ENCODE assay signal across 1 cellular context in the genomic region with DNA sequence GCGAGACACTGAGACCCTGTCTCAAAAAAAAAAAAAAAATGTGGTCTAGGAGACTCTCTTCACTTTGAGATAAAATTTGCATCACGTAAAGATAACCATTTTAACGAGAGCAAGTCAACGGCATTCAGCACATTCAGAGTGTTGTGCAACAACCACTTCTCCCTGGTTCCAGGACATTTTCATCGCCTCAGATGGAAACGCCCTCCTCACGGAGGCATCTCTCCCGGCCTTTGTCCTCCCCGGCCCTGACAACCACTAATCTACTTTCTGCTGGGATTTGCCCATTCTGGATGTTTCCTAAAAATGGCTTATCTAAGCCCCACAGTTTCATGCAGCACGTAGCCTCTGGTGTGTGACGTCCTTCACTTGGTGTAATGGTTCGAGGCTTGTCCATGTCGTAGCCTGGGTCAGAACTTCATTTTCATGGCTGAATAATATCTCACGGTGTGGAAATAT.
TF ChIP-seq lines count a peak whose summit lies in the region.

No MANE protein-coding gene starts in this region.

TF ChIP-seq in K562, 482 proteins besides CTCF, POLR2A, EP300 and RAD21 (continued from another document and continues in another):
- TF ChIP-seq SAP30 (IDR thresholded peaks at IDR 0.05; ENCODE audit: borderline replicate concordance, insufficient read depth, low read depth, low read length, poor library complexity, severe bottlenecking) (no peak), TOE1 (IDR thresholded peaks at IDR 0.05; ENCODE audit: borderline replicate concordance) (no peak), TOE1 (CRISPR knock-in tag; IDR thresholded peaks at IDR 0.05; ENCODE audit: borderline replicate concordance, low read depth) (no peak), FOXK2 (conservative IDR thresholded peaks at IDR 0.05 in 1 of 2, IDR thresholded peaks at IDR 0.05 in 1 of 2; ENCODE audit: low read depth in 2 of 2) (peak in 1 of 2 experiments; percentile 26; a peak in 2 of 4 replicates), SIRT6 (IDR thresholded peaks at IDR 0.05; ENCODE audit: low read depth, low read length) (no peak), TGIF2 (CRISPR knock-in tag; IDR thresholded peaks at IDR 0.05) (no peak), ELF4 (CRISPR knock-in tag; IDR thresholded peaks at IDR 0.05) (no peak), ESRRA (IDR thresholded peaks at IDR 0.05; ENCODE audit: borderline replicate concordance, low read depth) (no peak; the same call in 1 of the 2 replicates), MTA3 (IDR thresholded peaks at IDR 0.05; ENCODE audit: borderline replicate concordance) (0 out of 2 replicates have a peak, but pooled peaks have one; percentile 29), ZNF76 (CRISPR knock-in tag; IDR thresholded peaks at IDR 0.05; ENCODE audit: borderline replicate concordance) (peak; percentile 72; the same call in 1 of the 2 replicates), SMAD2 (IDR thresholded peaks at IDR 0.05; ENCODE audit: low read depth, low read length) (no peak), RBM14 (IDR thresholded peaks at IDR 0.05; ENCODE audit: borderline replicate concordance, insufficient read depth, low read depth, low read length) (no peak), ZNF282 (CRISPR knock-in tag; IDR thresholded peaks at IDR 0.05) (no peak), ZNF224 (CRISPR knock-in tag; IDR thresholded peaks at IDR 0.05) (no peak), ARNT (IDR thresholded peaks at IDR 0.05) (peak; percentile 26 to 73; a peak in 1 of 4 replicates), TEAD2 (tag; IDR thresholded peaks at IDR 0.05) (no peak), SAFB2 (IDR thresholded peaks at IDR 0.05; ENCODE audit: borderline replicate concordance, low read depth, low read length, severe bottlenecking) (no peak), HNRNPK (IDR thresholded peaks at IDR 0.05; ENCODE audit: low read depth, low read length, poor library complexity, severe bottlenecking) (no peak), LARP7 (IDR thresholded peaks at IDR 0.05) (no peak), FUS (optimal IDR thresholded peaks at IDR 0.05; ENCODE audit: low read depth, low read length) (no peak), CHCHD3 (CRISPR knock-in tag; IDR thresholded peaks at IDR 0.05) (no peak), MYC (IDR thresholded peaks at IDR 0.05; ENCODE audit: low read depth, low read length) (no peak), MYC (CRISPR knock-in tag; IDR thresholded peaks at IDR 0.05; ENCODE audit: borderline replicate concordance, low read depth) (no peak), NONO (IDR thresholded peaks at IDR 0.05; ENCODE audit: low read depth in 2 of 2, low read length in 1 of 2) (no peak), RUNX1 (IDR thresholded peaks at IDR 0.05; ENCODE audit: low read depth) (no peak), ZNF311 (CRISPR knock-in tag; IDR thresholded peaks at IDR 0.05) (no peak), ZNF134 (CRISPR knock-in tag; conservative IDR thresholded peaks at IDR 0.05) (no peak), ZNF444 (CRISPR knock-in tag; IDR thresholded peaks at IDR 0.05) (no peak), HCFC1 (IDR thresholded peaks at IDR 0.05; ENCODE audit: low read depth, low read length) (no peak), ZNF124 (CRISPR knock-in tag; IDR thresholded peaks at IDR 0.05) (no peak), ZNF830 (CRISPR knock-in tag; IDR thresholded peaks at IDR 0.05) (no peak), ZNF77 (CRISPR knock-in tag; IDR thresholded peaks at IDR 0.05) (no peak), TARDBP (IDR thresholded peaks at IDR 0.05) (no peak), ZNF146 (CRISPR knock-in tag; IDR thresholded peaks at IDR 0.05; ENCODE audit: unreplicated experiment) (peak; percentile 95), IRF2 (CRISPR knock-in tag; IDR thresholded peaks at IDR 0.05) (no peak), ZNF175 (CRISPR knock-in tag; IDR thresholded peaks at IDR 0.05; ENCODE audit: low read depth) (no peak), HOXB6 (CRISPR knock-in tag; IDR thresholded peaks at IDR 0.05; ENCODE audit: borderline replicate concordance) (no peak), MAFG (tag; conservative IDR thresholded peaks at IDR 0.05) (no peak), TRIM24 (IDR thresholded peaks at IDR 0.05) (peak in 1 of 2 experiments; percentile 62; a peak in 2 of 4 replicates), NCOA6 (IDR thresholded peaks at IDR 0.05) (no peak), TRIM28 (IDR thresholded peaks at IDR 0.05) (no peak), KLF1 (tag; IDR thresholded peaks at IDR 0.05) (peak; percentile 72; the same call in 1 of the 2 replicates), THRAP3 (IDR thresholded peaks at IDR 0.05; ENCODE audit: borderline replicate concordance) (no peak), MEIS2 (IDR thresholded peaks at IDR 0.05; ENCODE audit: partially characterized antibody) (peak; percentile 33), ZNF431 (CRISPR knock-in tag; IDR thresholded peaks at IDR 0.05) (no peak), ETV5 (CRISPR knock-in tag; IDR thresholded peaks at IDR 0.05; ENCODE audit: low read depth) (no peak), ELF2 (CRISPR knock-in tag; IDR thresholded peaks at IDR 0.05) (no peak), DMBX1 (CRISPR knock-in tag; IDR thresholded peaks at IDR 0.05; ENCODE audit: borderline replicate concordance) (0 out of 2 replicates have a peak, but pooled peaks have one; percentile 36), CHD2 (IDR thresholded peaks at IDR 0.05; ENCODE audit: low read depth, low read length) (no peak), HNRNPL (IDR thresholded peaks at IDR 0.05; ENCODE audit: low read depth, low read length) (no peak), CBFA2T3 (IDR thresholded peaks at IDR 0.05) (peak; percentile 85), POLR2G (IDR thresholded peaks at IDR 0.05; ENCODE audit: low read depth, low read length) (no peak), SRSF9 (IDR thresholded peaks at IDR 0.05; ENCODE audit: borderline replicate concordance, low read depth, low read length) (no peak)
- TF ChIP-seq, protein P1, sequence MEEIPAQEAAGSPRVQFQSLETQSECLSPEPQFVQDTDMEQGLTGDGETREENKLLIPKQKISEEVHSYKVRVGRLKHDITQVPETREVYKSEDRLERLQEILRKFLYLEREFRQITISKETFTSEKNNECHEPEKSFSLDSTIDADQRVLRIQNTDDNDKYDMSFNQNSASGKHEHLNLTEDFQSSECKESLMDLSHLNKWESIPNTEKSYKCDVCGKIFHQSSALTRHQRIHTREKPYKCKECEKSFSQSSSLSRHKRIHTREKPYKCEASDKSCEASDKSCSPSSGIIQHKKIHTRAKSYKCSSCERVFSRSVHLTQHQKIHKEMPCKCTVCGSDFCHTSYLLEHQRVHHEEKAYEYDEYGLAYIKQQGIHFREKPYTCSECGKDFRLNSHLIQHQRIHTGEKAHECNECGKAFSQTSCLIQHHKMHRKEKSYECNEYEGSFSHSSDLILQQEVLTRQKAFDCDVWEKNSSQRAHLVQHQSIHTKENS (CRISPR knock-in tag; IDR thresholded peaks at IDR 0.05) = no peak
- TF ChIP-seq, protein P2, sequence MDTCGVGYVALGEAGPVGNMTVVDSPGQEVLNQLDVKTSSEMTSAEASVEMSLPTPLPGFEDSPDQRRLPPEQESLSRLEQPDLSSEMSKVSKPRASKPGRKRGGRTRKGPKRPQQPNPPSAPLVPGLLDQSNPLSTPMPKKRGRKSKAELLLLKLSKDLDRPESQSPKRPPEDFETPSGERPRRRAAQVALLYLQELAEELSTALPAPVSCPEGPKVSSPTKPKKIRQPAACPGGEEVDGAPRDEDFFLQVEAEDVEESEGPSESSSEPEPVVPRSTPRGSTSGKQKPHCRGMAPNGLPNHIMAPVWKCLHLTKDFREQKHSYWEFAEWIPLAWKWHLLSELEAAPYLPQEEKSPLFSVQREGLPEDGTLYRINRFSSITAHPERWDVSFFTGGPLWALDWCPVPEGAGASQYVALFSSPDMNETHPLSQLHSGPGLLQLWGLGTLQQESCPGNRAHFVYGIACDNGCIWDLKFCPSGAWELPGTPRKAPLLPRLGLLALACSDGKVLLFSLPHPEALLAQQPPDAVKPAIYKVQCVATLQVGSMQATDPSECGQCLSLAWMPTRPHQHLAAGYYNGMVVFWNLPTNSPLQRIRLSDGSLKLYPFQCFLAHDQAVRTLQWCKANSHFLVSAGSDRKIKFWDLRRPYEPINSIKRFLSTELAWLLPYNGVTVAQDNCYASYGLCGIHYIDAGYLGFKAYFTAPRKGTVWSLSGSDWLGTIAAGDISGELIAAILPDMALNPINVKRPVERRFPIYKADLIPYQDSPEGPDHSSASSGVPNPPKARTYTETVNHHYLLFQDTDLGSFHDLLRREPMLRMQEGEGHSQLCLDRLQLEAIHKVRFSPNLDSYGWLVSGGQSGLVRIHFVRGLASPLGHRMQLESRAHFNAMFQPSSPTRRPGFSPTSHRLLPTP (IDR thresholded peaks at IDR 0.05; ENCODE audit: borderline replicate concordance, extremely low read depth, insufficient read length) = peak; percentile 48
- TF ChIP-seq, protein P3, sequence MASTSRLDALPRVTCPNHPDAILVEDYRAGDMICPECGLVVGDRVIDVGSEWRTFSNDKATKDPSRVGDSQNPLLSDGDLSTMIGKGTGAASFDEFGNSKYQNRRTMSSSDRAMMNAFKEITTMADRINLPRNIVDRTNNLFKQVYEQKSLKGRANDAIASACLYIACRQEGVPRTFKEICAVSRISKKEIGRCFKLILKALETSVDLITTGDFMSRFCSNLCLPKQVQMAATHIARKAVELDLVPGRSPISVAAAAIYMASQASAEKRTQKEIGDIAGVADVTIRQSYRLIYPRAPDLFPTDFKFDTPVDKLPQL (IDR thresholded peaks at IDR 0.05; ENCODE audit: extremely low read depth, insufficient read length) = no peak
- TF ChIP-seq, protein P4, sequence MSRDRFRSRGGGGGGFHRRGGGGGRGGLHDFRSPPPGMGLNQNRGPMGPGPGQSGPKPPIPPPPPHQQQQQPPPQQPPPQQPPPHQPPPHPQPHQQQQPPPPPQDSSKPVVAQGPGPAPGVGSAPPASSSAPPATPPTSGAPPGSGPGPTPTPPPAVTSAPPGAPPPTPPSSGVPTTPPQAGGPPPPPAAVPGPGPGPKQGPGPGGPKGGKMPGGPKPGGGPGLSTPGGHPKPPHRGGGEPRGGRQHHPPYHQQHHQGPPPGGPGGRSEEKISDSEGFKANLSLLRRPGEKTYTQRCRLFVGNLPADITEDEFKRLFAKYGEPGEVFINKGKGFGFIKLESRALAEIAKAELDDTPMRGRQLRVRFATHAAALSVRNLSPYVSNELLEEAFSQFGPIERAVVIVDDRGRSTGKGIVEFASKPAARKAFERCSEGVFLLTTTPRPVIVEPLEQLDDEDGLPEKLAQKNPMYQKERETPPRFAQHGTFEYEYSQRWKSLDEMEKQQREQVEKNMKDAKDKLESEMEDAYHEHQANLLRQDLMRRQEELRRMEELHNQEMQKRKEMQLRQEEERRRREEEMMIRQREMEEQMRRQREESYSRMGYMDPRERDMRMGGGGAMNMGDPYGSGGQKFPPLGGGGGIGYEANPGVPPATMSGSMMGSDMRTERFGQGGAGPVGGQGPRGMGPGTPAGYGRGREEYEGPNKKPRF (IDR thresholded peaks at IDR 0.05; ENCODE audit: low read depth, low read length) = no peak
- TF ChIP-seq, protein P5, sequence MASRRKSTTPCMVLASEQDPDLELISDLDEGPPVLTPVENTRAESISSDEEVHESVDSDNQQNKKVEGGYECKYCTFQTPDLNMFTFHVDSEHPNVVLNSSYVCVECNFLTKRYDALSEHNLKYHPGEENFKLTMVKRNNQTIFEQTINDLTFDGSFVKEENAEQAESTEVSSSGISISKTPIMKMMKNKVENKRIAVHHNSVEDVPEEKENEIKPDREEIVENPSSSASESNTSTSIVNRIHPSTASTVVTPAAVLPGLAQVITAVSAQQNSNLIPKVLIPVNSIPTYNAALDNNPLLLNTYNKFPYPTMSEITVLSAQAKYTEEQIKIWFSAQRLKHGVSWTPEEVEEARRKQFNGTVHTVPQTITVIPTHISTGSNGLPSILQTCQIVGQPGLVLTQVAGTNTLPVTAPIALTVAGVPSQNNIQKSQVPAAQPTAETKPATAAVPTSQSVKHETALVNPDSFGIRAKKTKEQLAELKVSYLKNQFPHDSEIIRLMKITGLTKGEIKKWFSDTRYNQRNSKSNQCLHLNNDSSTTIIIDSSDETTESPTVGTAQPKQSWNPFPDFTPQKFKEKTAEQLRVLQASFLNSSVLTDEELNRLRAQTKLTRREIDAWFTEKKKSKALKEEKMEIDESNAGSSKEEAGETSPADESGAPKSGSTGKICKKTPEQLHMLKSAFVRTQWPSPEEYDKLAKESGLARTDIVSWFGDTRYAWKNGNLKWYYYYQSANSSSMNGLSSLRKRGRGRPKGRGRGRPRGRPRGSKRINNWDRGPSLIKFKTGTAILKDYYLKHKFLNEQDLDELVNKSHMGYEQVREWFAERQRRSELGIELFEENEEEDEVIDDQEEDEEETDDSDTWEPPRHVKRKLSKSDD (conservative IDR thresholded peaks at IDR 0.05; ENCODE audit: low read length) = no peak
- TF ChIP-seq, protein P6, sequence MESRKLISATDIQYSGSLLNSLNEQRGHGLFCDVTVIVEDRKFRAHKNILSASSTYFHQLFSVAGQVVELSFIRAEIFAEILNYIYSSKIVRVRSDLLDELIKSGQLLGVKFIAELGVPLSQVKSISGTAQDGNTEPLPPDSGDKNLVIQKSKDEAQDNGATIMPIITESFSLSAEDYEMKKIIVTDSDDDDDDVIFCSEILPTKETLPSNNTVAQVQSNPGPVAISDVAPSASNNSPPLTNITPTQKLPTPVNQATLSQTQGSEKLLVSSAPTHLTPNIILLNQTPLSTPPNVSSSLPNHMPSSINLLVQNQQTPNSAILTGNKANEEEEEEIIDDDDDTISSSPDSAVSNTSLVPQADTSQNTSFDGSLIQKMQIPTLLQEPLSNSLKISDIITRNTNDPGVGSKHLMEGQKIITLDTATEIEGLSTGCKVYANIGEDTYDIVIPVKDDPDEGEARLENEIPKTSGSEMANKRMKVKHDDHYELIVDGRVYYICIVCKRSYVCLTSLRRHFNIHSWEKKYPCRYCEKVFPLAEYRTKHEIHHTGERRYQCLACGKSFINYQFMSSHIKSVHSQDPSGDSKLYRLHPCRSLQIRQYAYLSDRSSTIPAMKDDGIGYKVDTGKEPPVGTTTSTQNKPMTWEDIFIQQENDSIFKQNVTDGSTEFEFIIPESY (CRISPR knock-in tag; IDR thresholded peaks at IDR 0.05) = no peak; the same call in none of the 2 replicates
- TF ChIP-seq, protein P7, sequence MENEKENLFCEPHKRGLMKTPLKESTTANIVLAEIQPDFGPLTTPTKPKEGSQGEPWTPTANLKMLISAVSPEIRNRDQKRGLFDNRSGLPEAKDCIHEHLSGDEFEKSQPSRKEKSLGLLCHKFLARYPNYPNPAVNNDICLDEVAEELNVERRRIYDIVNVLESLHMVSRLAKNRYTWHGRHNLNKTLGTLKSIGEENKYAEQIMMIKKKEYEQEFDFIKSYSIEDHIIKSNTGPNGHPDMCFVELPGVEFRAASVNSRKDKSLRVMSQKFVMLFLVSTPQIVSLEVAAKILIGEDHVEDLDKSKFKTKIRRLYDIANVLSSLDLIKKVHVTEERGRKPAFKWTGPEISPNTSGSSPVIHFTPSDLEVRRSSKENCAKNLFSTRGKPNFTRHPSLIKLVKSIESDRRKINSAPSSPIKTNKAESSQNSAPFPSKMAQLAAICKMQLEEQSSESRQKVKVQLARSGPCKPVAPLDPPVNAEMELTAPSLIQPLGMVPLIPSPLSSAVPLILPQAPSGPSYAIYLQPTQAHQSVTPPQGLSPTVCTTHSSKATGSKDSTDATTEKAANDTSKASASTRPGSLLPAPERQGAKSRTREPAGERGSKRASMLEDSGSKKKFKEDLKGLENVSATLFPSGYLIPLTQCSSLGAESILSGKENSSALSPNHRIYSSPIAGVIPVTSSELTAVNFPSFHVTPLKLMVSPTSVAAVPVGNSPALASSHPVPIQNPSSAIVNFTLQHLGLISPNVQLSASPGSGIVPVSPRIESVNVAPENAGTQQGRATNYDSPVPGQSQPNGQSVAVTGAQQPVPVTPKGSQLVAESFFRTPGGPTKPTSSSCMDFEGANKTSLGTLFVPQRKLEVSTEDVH (IDR thresholded peaks at IDR 0.05; ENCODE audit: low read depth, partially characterized antibody) = no peak
